Comparison of ENCODE assay signal across 8 cellular contexts in the genomic region with DNA sequence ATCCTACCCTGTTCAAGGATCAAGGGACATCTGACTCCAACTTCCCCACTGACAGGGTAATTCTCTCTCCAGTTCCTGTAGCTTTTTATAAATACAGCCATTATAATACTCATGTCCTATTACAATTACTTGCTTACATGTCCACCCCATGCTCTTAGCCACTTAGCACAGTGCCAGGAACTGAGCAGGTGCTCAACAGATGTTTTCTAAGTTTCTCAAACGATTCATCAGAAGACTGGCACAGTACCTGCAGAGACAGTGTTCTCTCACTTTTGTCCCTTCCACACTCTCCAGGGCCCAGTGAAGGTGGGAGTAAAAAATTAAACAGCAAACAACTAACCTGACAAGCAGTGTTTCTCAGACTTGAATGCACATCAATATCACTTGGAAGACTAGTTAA. TPM values are rescaled to one million over a fixed set of nuclear protein-coding genes. Genes with fewer than 3 reads are reported as not detected.
A peak's percentile ranks its signal among the peaks of the same experiment; 100 is the strongest.
DNase-seq lines count a peak whose midpoint lies in the region; ATAC-seq and TF ChIP-seq lines count a peak whose summit lies in the region.
"Not testable (repeated sequence)": the region's sequence is repeated elsewhere in the genome, so short reads cannot be mapped to it uniquely, and the experiment has no call there.

No MANE protein-coding gene starts in this region.

- H3K9me2 ChIP-seq in Loucy (replicated peaks; ENCODE audit: low read depth, low read length); PC-3 (replicated peaks; ENCODE audit: low read length): not testable (repeated sequence)

- H3K4me1 ChIP-seq in CD8-positive, alpha-beta memory T cell (ENCODE audit: insufficient read depth, low read length), result peaks cover 18% of the 10 kb centered on the region
- H3K4me1 ChIP-seq in Loucy (ENCODE audit: insufficient read depth, low read length, poor library complexity, severe bottlenecking) (peaks cover 40% of the 10 kb centered on the region), PC-3 (ENCODE audit: insufficient read depth, low read length) (peaks cover 32% of the 10 kb centered on the region)

- intact Hi-C loops in PC-3 (cut with micrococcal nuclease), result not testable (repeated sequence)

- H3K27me3 Mint-ChIP-seq in CD8-positive, alpha-beta memory T cell; activated CD8-positive, alpha-beta T cell treated with anti-CD3 and anti-CD28 coated beads, Interleukin-2, amount 10 ng/mL, durations not matched to agents 7 days and 5 days (ENCODE audit: low read depth); immature natural killer cell (ENCODE audit: low read depth in 3 of 3); neural crest cell (ENCODE audit: low read depth); type B pancreatic cell: not testable (repeated sequence)
- H3K27me3 Mint-ChIP-seq in brain, result peaks cover 10% of the 10 kb centered on the region

- not testable (repeated sequence) for H2AFZ ChIP-seq in Loucy (ENCODE audit: low read length); PC-3 (ENCODE audit: low read length)

- not testable (repeated sequence) for DNase-seq in CD8-positive, alpha-beta memory T cell; PC-3; activated CD8-positive, alpha-beta T cell treated with anti-CD3 and anti-CD28 coated beads, Interleukin-2, amount 10 ng/mL, durations not matched to agents 7 days and 5 days; immature natural killer cell; neural crest cell (ENCODE audit: low read depth, low spot score); type B pancreatic cell (ENCODE audit: extremely low spot score, unreplicated experiment)

- H3K27ac Mint-ChIP-seq in CD8-positive, alpha-beta memory T cell, result peak overlapping the region in 7 of 8 donors; percentile 1 to 85 (median 80)
- peak overlapping the region; percentile 51 for H3K27ac Mint-ChIP-seq in activated CD8-positive, alpha-beta T cell treated with anti-CD3 and anti-CD28 coated beads, Interleukin-2, amount 10 ng/mL, durations not matched to agents 7 days and 5 days
- H3K27ac Mint-ChIP-seq in brain (peak overlapping the region in 3 of 5 experiments; percentile 8 to 57 (median 17)), immature natural killer cell (peak overlapping the region; percentile 40 to 97 (median 69)), type B pancreatic cell (peak overlapping the region; percentile 10)
- not testable (repeated sequence) for H3K27ac Mint-ChIP-seq in neural crest cell (ENCODE audit: unreplicated experiment)

- peaks cover 63% of the 10 kb centered on the region for H4K20me1 ChIP-seq in Loucy (ENCODE audit: insufficient read depth, low read length, poor library complexity, severe bottlenecking)
- H4K20me1 ChIP-seq in PC-3 (ENCODE audit: low read length), result peaks cover 64% of the 10 kb centered on the region

- not testable (repeated sequence) for H3K4me3 ChIP-seq in CD8-positive, alpha-beta memory T cell (ENCODE audit: low read length); PC-3 (ENCODE audit: low read length)
- peak overlapping the region; percentile 95 for H3K4me3 ChIP-seq in Loucy (ENCODE audit: low read length, poor library complexity, severe bottlenecking)

- H3K4me3 Mint-ChIP-seq in CD8-positive, alpha-beta memory T cell, result peak overlapping the region in 4 of 7 donors; percentile 8 to 95 (median 60)
- not testable (repeated sequence) for H3K4me3 Mint-ChIP-seq in activated CD8-positive, alpha-beta T cell treated with anti-CD3 and anti-CD28 coated beads, Interleukin-2, amount 10 ng/mL, durations not matched to agents 7 days and 5 days
- H3K4me3 Mint-ChIP-seq in brain (peak overlapping the region; percentile 19 to 95 (median 52)), immature natural killer cell (peak overlapping the region in 2 of 5 donors; percentile 42 to 65), neural crest cell (peak overlapping the region; percentile 34), type B pancreatic cell (peak overlapping the region; percentile 29)

- H3K4me2 ChIP-seq in Loucy (ENCODE audit: low read depth, low read length, poor library complexity, severe bottlenecking) (peak overlapping the region; percentile 78), PC-3 (ENCODE audit: low read length) (peak overlapping the region; percentile 61)

- not testable (repeated sequence) for H3K9me3 Mint-ChIP-seq in CD8-positive, alpha-beta memory T cell; activated CD8-positive, alpha-beta T cell treated with anti-CD3 and anti-CD28 coated beads, Interleukin-2, amount 10 ng/mL, durations not matched to agents 7 days and 5 days (ENCODE audit: insufficient read depth); brain; immature natural killer cell; neural crest cell; type B pancreatic cell

- H3K79me2 ChIP-seq in Loucy (ENCODE audit: insufficient read depth, low read length) (peaks cover 89% of the 10 kb centered on the region), PC-3 (ENCODE audit: low read length) (peaks cover 87% of the 10 kb centered on the region)

- peak overlapping the region; percentile 41 for H3K9ac ChIP-seq in Loucy (ENCODE audit: low read depth, low read length, poor library complexity, severe bottlenecking)
- H3K9ac ChIP-seq in PC-3 (ENCODE audit: low read length), result not testable (repeated sequence)

- not testable (repeated sequence) for H3K27me3 ChIP-seq in CD8-positive, alpha-beta memory T cell (ENCODE audit: insufficient read depth, low read length, poor library complexity, severe bottlenecking); Loucy (ENCODE audit: insufficient read depth, low read length, poor library complexity, severe bottlenecking); PC-3 (ENCODE audit: low read length)

- POLR2A ChIA-PET in CD8-positive, alpha-beta memory T cell (lab: Charles Lee), result interaction anchor here (0.6 kb wide), 1 partner anchor 719 kb away, joined by 3 read pairs; no protein-coding TSS in a partner anchor
- POLR2A ChIA-PET in PC-3 (lab: Charles Lee; ENCODE audit: unreplicated experiment), result not testable (repeated sequence)
- POLR2A ChIA-PET in activated CD8-positive, alpha-beta T cell treated with anti-CD3 and anti-CD28 coated beads, Interleukin-2, amount 10 ng/mL, durations not matched to agents 7 days and 5 days (lab: Charles Lee), result interaction anchor here (0.6 to 1.1 kb wide), 2 partner anchors 9 to 151 kb away, joined by 3 read pairs; no protein-coding TSS in a partner anchor

- not testable (repeated sequence) for H3K27ac ChIP-seq in CD8-positive, alpha-beta memory T cell (ENCODE audit: low read depth, low read length); PC-3 (ENCODE audit: low read length)

- not testable (repeated sequence) for BruUV-seq in PC-3 (replicated peaks; lab: Mats Ljungman, UMichigan)

- peaks cover 0 to 20% (median 0%) of the 10 kb centered on the region in 3 donors for H3K36me3 Mint-ChIP-seq in CD8-positive, alpha-beta memory T cell
- H3K36me3 Mint-ChIP-seq in activated CD8-positive, alpha-beta T cell treated with anti-CD3 and anti-CD28 coated beads, Interleukin-2, amount 10 ng/mL, durations not matched to agents 7 days and 5 days (ENCODE audit: low read depth), result peaks cover 21% of the 10 kb centered on the region
- H3K36me3 Mint-ChIP-seq in brain, result peaks cover 15% of the 10 kb centered on the region
- H3K36me3 Mint-ChIP-seq in immature natural killer cell; neural crest cell (ENCODE audit: low read depth): not testable (repeated sequence)
- H3K36me3 Mint-ChIP-seq in type B pancreatic cell, result peaks cover 13% of the 10 kb centered on the region

- CTCF ChIA-PET in CD8-positive, alpha-beta memory T cell (lab: Charles Lee); PC-3 (lab: Charles Lee); activated CD8-positive, alpha-beta T cell treated with anti-CD3 and anti-CD28 coated beads, Interleukin-2, amount 10 ng/mL, durations not matched to agents 7 days and 5 days (lab: Charles Lee): not testable (repeated sequence)

- peak; percentile 1; the same call in 1 of the 2 replicates for ATAC-seq in PC-3
- not testable (repeated sequence) for ATAC-seq in activated CD8-positive, alpha-beta T cell treated with anti-CD3 and anti-CD28 coated beads, Interleukin-2, amount 10 ng/mL, durations not matched to agents 7 days and 5 days

- not testable (repeated sequence) for H3F3A ChIP-seq in Loucy (ENCODE audit: low read depth); PC-3 (ENCODE audit: low read length, unreplicated experiment)

- not testable (repeated sequence) for TF ChIP-seq CTCF in Loucy (conservative IDR thresholded peaks at IDR 0.05; ENCODE audit: low read length); PC-3 (conservative IDR thresholded peaks at IDR 0.05; ENCODE audit: low read depth, low read length); brain (conservative IDR thresholded peaks at IDR 0.05); neural crest cell (conservative IDR thresholded peaks at IDR 0.05); type B pancreatic cell (conservative IDR thresholded peaks at IDR 0.05)

- H3K4me1 Mint-ChIP-seq in CD8-positive, alpha-beta memory T cell, result peaks cover 54 to 85% (median 76%) of the 10 kb centered on the region in 3 donors
- H3K4me1 Mint-ChIP-seq in activated CD8-positive, alpha-beta T cell treated with anti-CD3 and anti-CD28 coated beads, Interleukin-2, amount 10 ng/mL, durations not matched to agents 7 days and 5 days (ENCODE audit: low read depth), result peaks cover 59% of the 10 kb centered on the region
- H3K4me1 Mint-ChIP-seq in brain, result peaks cover 61% of the 10 kb centered on the region
- H3K4me1 Mint-ChIP-seq in immature natural killer cell, result peaks cover 59 to 72% of the 10 kb centered on the region in 2 donors
- peaks cover 31% of the 10 kb centered on the region for H3K4me1 Mint-ChIP-seq in neural crest cell
- H3K4me1 Mint-ChIP-seq in type B pancreatic cell (ENCODE audit: unreplicated experiment), result peaks cover 46% of the 10 kb centered on the region

- not testable (repeated sequence) for H3K9me3 ChIP-seq in CD8-positive, alpha-beta memory T cell (ENCODE audit: low read length); Loucy (ENCODE audit: insufficient read depth, low read depth, low read length); PC-3 (ENCODE audit: low read length)

- H3K36me3 ChIP-seq in CD8-positive, alpha-beta memory T cell (ENCODE audit: insufficient read depth, low read length); Loucy (ENCODE audit: insufficient read depth, low read length); PC-3 (ENCODE audit: low read depth, low read length): not testable (repeated sequence)

RNA-seq across cellular contexts. Expression of gene KCTD7, which starts 39.8 kb away (rescaled TPM):
- total RNA-seq in CD8-positive, alpha-beta memory T cell, result 10 to 100 TPM; 11.6 to 12.5 TPM
- polyA plus RNA-seq in CD8-positive, alpha-beta memory T cell, result 17.1 TPM
- total RNA-seq in PC-3 (2014; rRNA removed) (5.5 and 7.4 TPM in 2 replicates), neural crest cell (16.8 and 20.2 TPM in 2 replicates), type B pancreatic cell (ENCODE audit: low replicate concordance) (6.7 and 13.7 TPM in 2 replicates)
- 10 to 100 TPM; 31.1 to 32.6 TPM for total RNA-seq in activated CD8-positive, alpha-beta T cell treated with anti-CD3 and anti-CD28 coated beads, Interleukin-2, amount 10 ng/mL, durations not matched to agents 7 days and 5 days
- polyA plus RNA-seq in brain (ENCODE audit: insufficient read depth, low read depth, low replicate concordance) (21.5 TPM), immature natural killer cell (10 to 100 TPM in 1 of 3 donors, 1 to 10 TPM in 2; 4.4 to 20.7 (median 7.5) TPM)
